9 cellular contexts compared by ENCODE assay signal in the genomic region with DNA sequence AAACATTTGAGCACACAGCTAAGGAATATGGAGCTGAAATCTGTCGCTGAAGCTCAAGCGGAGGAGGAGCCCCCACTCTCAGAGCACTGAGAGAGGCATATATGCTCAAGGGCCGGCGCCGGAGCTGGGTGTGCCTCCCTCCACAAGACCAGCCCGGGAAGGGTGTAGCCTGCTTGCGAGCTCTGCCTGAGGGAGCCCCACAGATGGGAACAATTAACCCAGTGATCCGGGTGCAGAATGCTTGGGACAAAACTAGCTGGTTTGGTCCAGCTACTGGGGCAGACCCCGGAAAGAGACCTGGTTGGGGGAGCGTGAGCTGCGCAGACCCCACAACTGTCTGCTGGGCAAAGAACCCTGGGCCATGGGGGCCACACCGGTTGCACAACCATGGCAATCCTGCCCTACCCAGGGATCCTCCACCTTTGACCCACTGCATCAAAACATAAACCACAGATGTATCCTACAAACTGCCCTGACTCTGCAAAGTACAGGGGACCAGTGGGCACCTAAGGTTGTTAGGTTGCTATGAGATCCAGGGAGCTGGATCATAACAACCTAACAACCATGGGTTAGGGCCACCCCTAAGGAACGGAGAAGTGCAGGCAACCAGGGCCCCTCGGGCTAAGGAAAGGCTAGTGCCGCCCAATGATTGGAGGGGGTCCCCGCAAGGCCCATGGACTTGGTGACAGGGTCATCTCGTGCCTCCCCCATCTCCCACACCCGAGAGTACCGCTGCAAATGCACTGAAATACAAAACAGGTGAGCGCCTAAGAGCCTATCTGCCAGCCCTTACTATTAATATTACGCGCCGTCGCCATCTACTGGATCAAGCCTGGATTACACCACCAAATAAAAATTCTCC. TPM values are rescaled to one million over a fixed set of nuclear protein-coding genes. Genes with fewer than 3 reads are reported as not detected.
A peak's percentile ranks its signal among the peaks of the same experiment; 100 is the strongest.
DNase-seq lines count a peak whose midpoint lies in the region; ATAC-seq and TF ChIP-seq lines count a peak whose summit lies in the region.
"Had no signal": no experiment of that assay in that cellular context is flagged by ENCODE, and none has a peak within 500 bp of the region (broad histone marks: within the 10 kb centered on the region; RNA-seq: fewer than 3 reads in every experiment).

No MANE protein-coding gene starts in this region.

- POLR2A ChIA-PET in HCT116 (lab: Charles Lee) = no interaction called here

- ATAC-seq in HCT116 = peak; percentile 95

- no peak overlapping the region for H3K4me2 ChIP-seq in HCT116 (ENCODE audit: low read length)
- H3K4me2 ChIP-seq in Karpas-422 (ENCODE audit: low read depth, low read length, poor library complexity, severe bottlenecking) = no peak overlapping the region

- RAD21 ChIA-PET in HCT116 (lab: Charles Lee; ENCODE audit: low non-redundant PET in 1 of 2, low total read pairs in 2 of 2, uncharacterized antibody in 2 of 2, unreplicated experiment in 2 of 2) = no interaction called here

- BruUV-seq in HCT116 (replicated peaks; lab: Mats Ljungman, UMichigan) = no TSS peak

- no peaks in the 10 kb centered on the region for H3K9me2 ChIP-seq in HCT116 (ENCODE audit: insufficient read depth)
- no peaks in the 10 kb centered on the region for H3K9me2 ChIP-seq in Karpas-422 (replicated peaks; ENCODE audit: insufficient read depth, low read length)

- peak; percentile 40 to 67 (median 62); a peak in 5 of 6 replicates for TF ChIP-seq CTCF in HCT116 (IDR thresholded peaks at IDR 0.05 in 2 of 3, conservative IDR thresholded peaks at IDR 0.05 in 1 of 3; ENCODE audit: borderline replicate concordance in 1 of 3, insufficient read depth in 1 of 3, low read depth in 2 of 3, low read length in 2 of 3)

- H4K20me1 ChIP-seq in HCT116 (ENCODE audit: insufficient read depth) = no peaks in the 10 kb centered on the region
- no peaks in the 10 kb centered on the region for H4K20me1 ChIP-seq in Karpas-422 (ENCODE audit: insufficient read depth, low read depth, low read length)

- intact Hi-C loops in HCT116 (cut with micrococcal nuclease) = loop anchor here (2.0 kb wide), 2 partner anchors 124 to 238 kb away; no protein-coding TSS in a partner anchor

- H3K9me3 ChIP-seq in HCT116 (ENCODE audit: control insufficient read depth in 1 of 2, insufficient read depth in 1 of 2, low read depth in 1 of 2, low read length in 2 of 2) (no peaks in the 10 kb centered on the region), Karpas-422 (ENCODE audit: low read length) (no peaks in the 10 kb centered on the region)

- CTCF ChIA-PET in HCT116 (lab: Charles Lee) = interaction anchor here (0.7 to 3.2 kb wide), 5 partner anchors 9 to 335 kb away, joined by 3 to 20 read pairs (median 4); no protein-coding TSS in a partner anchor

- TF ChIP-seq POLR2A in HCT116 (IDR thresholded peaks at IDR 0.05; ENCODE audit: borderline replicate concordance, extremely low read depth, insufficient read depth, insufficient read length) = no peak

- no peak overlapping the region for H3K4me3 ChIP-seq in HCT116 (replicated peaks in 1 of 2; ENCODE audit: low read depth in 1 of 2, low read length in 2 of 2)
- H3K4me3 ChIP-seq in Karpas-422 (ENCODE audit: low read length) = no peak overlapping the region

- H2AFZ ChIP-seq in HCT116 (ENCODE audit: low read depth, low read length, poor library complexity, severe bottlenecking) (no peak overlapping the region), Karpas-422 (ENCODE audit: low read length) (no peak overlapping the region)

- no peaks in the 10 kb centered on the region for H3K4me1 ChIP-seq in HCT116 (ENCODE audit: control insufficient read depth in 1 of 2, insufficient read depth in 2 of 2, low read length in 2 of 2)
- H3K4me1 ChIP-seq in Karpas-422 (ENCODE audit: low read length) = no peaks in the 10 kb centered on the region

- H3K36me3 ChIP-seq in HCT116 (ENCODE audit: control insufficient read depth in 1 of 2, insufficient read depth in 2 of 2, low read length in 2 of 2) (no peaks in the 10 kb centered on the region), Karpas-422 (ENCODE audit: insufficient read depth, low read length) (no peaks in the 10 kb centered on the region)

- peak; percentile 38 for DNase-seq in stimulated activated CD4-positive, alpha-beta T cell treated with anti-CD3 and anti-CD28 coated beads, Interleukin-15, amount 100 ng/mL, for 24 hours
- DNase-seq in stimulated activated CD4-positive, alpha-beta T cell treated with anti-CD3 and anti-CD28 coated beads, Interleukin-4, amount 100 ng/mL, for 1 hour = no peak
- DNase-seq in HCT116 (ENCODE audit: low read depth, low spot score) (peak; percentile 13), Karpas-422 (peak; percentile 80), RKO (ENCODE audit: low spot score) (peak; percentile 51), dermis blood vessel endothelial cell (peak; percentile 72), lung microvascular endothelial cell (ENCODE audit: low read depth in 2 of 2) (peak; percentile 45 to 64), MV-4-11 (lab: John Stamatoyannopoulos, UW) (no peak)

- H3K27ac ChIP-seq in HCT116 (ENCODE audit: low read depth, low read length) (no peak overlapping the region), Karpas-422 (ENCODE audit: low read length) (no peak overlapping the region)

- H3K79me2 ChIP-seq in HCT116 (ENCODE audit: insufficient read depth, low read length) (no peaks in the 10 kb centered on the region), Karpas-422 (ENCODE audit: low read length) (no peaks in the 10 kb centered on the region)

- peak; percentile 54 for TF ChIP-seq RAD21 in HCT116 (IDR thresholded peaks at IDR 0.05; ENCODE audit: low read depth)

- no peak overlapping the region for H3K9ac ChIP-seq in HCT116 (ENCODE audit: low read length)
- no peak overlapping the region for H3K9ac ChIP-seq in Karpas-422 (ENCODE audit: low read length)

- H3K27me3 ChIP-seq in HCT116 (ENCODE audit: insufficient read depth, low read length) (peaks cover 19% of the 10 kb centered on the region; the same call in 1 of the 2 replicates), Karpas-422 (ENCODE audit: low read length) (no peaks in the 10 kb centered on the region)

TF ChIP-seq in HCT116, 20 proteins besides CTCF, POLR2A, EP300 and RAD21:
- TF ChIP-seq, protein P1, sequence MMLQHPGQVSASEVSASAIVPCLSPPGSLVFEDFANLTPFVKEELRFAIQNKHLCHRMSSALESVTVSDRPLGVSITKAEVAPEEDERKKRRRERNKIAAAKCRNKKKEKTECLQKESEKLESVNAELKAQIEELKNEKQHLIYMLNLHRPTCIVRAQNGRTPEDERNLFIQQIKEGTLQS (IDR thresholded peaks at IDR 0.05) = no peak
- no peak for TF ChIP-seq YY1 (IDR thresholded peaks at IDR 0.05; ENCODE audit: extremely low read depth, insufficient replicate concordance, low read depth, low read length)
- no peak for TF ChIP-seq JUND (IDR thresholded peaks at IDR 0.05)
- no peak for TF ChIP-seq EGR1 (IDR thresholded peaks at IDR 0.05; ENCODE audit: low read depth)
- no peak for TF ChIP-seq POLR2AphosphoS5 (IDR thresholded peaks at IDR 0.05; ENCODE audit: low read depth, low read length)
- no peak for TF ChIP-seq ELF1 (IDR thresholded peaks at IDR 0.05; ENCODE audit: borderline replicate concordance, low read depth)
- TF ChIP-seq ZFX (IDR thresholded peaks at IDR 0.05) = no peak
- TF ChIP-seq, protein P2, sequence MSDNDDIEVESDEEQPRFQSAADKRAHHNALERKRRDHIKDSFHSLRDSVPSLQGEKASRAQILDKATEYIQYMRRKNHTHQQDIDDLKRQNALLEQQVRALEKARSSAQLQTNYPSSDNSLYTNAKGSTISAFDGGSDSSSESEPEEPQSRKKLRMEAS (IDR thresholded peaks at IDR 0.05) = no peak
- TF ChIP-seq CEBPB (IDR thresholded peaks at IDR 0.05; ENCODE audit: low read depth) = no peak
- TF ChIP-seq ZNF274 (IDR thresholded peaks at IDR 0.05; ENCODE audit: low read depth, low read length) = no peak
- no peak for TF ChIP-seq CBX3 (IDR thresholded peaks at IDR 0.05; ENCODE audit: low read depth)
- TF ChIP-seq, protein P3, sequence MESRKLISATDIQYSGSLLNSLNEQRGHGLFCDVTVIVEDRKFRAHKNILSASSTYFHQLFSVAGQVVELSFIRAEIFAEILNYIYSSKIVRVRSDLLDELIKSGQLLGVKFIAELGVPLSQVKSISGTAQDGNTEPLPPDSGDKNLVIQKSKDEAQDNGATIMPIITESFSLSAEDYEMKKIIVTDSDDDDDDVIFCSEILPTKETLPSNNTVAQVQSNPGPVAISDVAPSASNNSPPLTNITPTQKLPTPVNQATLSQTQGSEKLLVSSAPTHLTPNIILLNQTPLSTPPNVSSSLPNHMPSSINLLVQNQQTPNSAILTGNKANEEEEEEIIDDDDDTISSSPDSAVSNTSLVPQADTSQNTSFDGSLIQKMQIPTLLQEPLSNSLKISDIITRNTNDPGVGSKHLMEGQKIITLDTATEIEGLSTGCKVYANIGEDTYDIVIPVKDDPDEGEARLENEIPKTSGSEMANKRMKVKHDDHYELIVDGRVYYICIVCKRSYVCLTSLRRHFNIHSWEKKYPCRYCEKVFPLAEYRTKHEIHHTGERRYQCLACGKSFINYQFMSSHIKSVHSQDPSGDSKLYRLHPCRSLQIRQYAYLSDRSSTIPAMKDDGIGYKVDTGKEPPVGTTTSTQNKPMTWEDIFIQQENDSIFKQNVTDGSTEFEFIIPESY (IDR thresholded peaks at IDR 0.05; ENCODE audit: extremely low read depth, insufficient replicate concordance, low read length) = no peak
- no peak for TF ChIP-seq SRF (IDR thresholded peaks at IDR 0.05; ENCODE audit: low read depth)
- no peak for TF ChIP-seq TCF7L2 (IDR thresholded peaks at IDR 0.05; ENCODE audit: borderline replicate concordance, extremely low read depth, insufficient read depth, insufficient read length)
- no peak for TF ChIP-seq SP1 (IDR thresholded peaks at IDR 0.05; ENCODE audit: low read depth)
- no peak for TF ChIP-seq EZH2 (IDR thresholded peaks at IDR 0.05)
- no peak for TF ChIP-seq FOSL1 (IDR thresholded peaks at IDR 0.05; ENCODE audit: low read depth)
- TF ChIP-seq EZH2phosphoT487 (IDR thresholded peaks at IDR 0.05; ENCODE audit: borderline replicate concordance) = no peak
- no peak for TF ChIP-seq SIN3A (IDR thresholded peaks at IDR 0.05; ENCODE audit: low read depth)

RNA-seq across cellular contexts. Expression of a gene that starts 53.4 kb away (rescaled TPM):
- total RNA-seq in HCT116 (2021; ENCODE audit: unreplicated experiment) = not detected
- not detected in 2 replicates for polyA plus RNA-seq in HCT116 (2012)
- not detected in 2 replicates for total RNA-seq in Karpas-422 (2014; rRNA removed; shearing (Covaris generic); ENCODE audit: low replicate concordance)
- total RNA-seq in dermis blood vessel endothelial cell = under 0.01 TPM in 1 of 2 replicates, not detected in the other
- not detected in 2 replicates for total RNA-seq in lung microvascular endothelial cell
- total RNA-seq: mononuclear cell had no signal

Comparison
In these comparisons a context has a peak if more than half of its experiments do, and no peak if none do; other contexts are left out.
1. DNase-seq: peak in stimulated activated CD4-positive, alpha-beta T cell treated with anti-CD3 and anti-CD28 coated beads, Interleukin-15, amount 100 ng/mL, for 24 hours (single experiment), HCT116 (single experiment), Karpas-422 (single experiment), RKO (single experiment), dermis blood vessel endothelial cell (single experiment) and lung microvascular endothelial cell (2 of 2); none in stimulated activated CD4-positive, alpha-beta T cell treated with anti-CD3 and anti-CD28 coated beads, Interleukin-4, amount 100 ng/mL, for 1 hour (single experiment) and MV-4-11 (single experiment).